Comparison of ENCODE assay signal across 12 cellular contexts in the genomic region with DNA sequence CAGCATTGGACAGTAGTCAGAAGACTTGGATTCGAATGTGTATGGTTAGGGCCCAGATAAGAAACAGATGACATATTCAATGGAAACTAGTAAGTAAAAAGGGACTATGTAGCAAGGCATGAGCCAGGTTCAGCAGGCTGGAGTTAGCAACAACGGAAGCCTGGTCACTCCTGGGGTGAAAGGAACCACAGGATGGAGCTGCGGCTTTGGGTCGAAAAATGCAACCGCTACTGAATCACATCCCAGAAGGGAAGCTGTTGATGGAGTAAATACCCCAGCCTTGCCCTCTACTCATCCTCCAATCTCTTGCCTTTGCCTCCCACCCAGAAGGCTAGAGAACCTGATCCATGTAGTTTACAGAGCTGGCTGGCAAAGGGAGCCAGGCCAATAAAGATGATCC. TPM values are rescaled to one million over a fixed set of nuclear protein-coding genes. Genes with fewer than 3 reads are reported as not detected.
DNase-seq lines count a peak whose midpoint lies in the region; ATAC-seq and TF ChIP-seq lines count a peak whose summit lies in the region.
"Had no signal": no experiment of that assay in that cellular context is flagged by ENCODE, and none has a peak within 500 bp of the region (broad histone marks: within the 10 kb centered on the region; RNA-seq: fewer than 3 reads in every experiment).

No MANE protein-coding gene starts in this region.

- intact Hi-C loops in upper lobe of right lung (cut with DNase I), result no loop called here

- H3K9me3 ChIP-seq in upper lobe of right lung (no peaks in the 10 kb centered on the region), BE2C (no peaks in the 10 kb centered on the region)
- H3K9me3 ChIP-seq: SJCRH30, upper lobe of left lung had no signal

- peak; percentile 63 for ATAC-seq in activated naive CD8-positive, alpha-beta T cell treated with anti-CD3 and anti-CD28 coated beads, Interleukin-2, amount 10 ng/mL, durations not matched to agents 7 days and 5 days (ENCODE audit: low read depth)
- peak; percentile 45 for ATAC-seq in upper lobe of right lung

- peaks cover 48% of the 10 kb centered on the region for H3K4me1 Mint-ChIP-seq in activated naive CD8-positive, alpha-beta T cell treated with anti-CD3 and anti-CD28 coated beads, Interleukin-2, amount 10 ng/mL, durations not matched to agents 7 days and 5 days
- H3K4me1 Mint-ChIP-seq in nephron progenitor cell, result peaks cover 6% of the 10 kb centered on the region

- no peak overlapping the region for H3K4me3 ChIP-seq in upper lobe of right lung
- no peak overlapping the region for H3K4me3 ChIP-seq in BE2C (ENCODE audit: low read depth, low read length)
- H3K4me3 ChIP-seq: SJCRH30, upper lobe of left lung had no signal

- DNase-seq in stimulated activated CD4-positive, alpha-beta T cell treated with anti-CD3 and anti-CD28 coated beads, Interleukin-12 subunit alpha, Interleukin-12 subunit beta, amount 100 ng/mL, for 48 hours (ENCODE audit: low read depth in 2 of 3, low spot score in 1 of 3), result peak; percentile 41 to 53 (median 51)
- DNase-seq in stimulated activated CD4-positive, alpha-beta T cell treated with anti-CD3 and anti-CD28 coated beads, Interleukin-4, amount 100 ng/mL, for 1 hour, result no peak
- peak; percentile 81 to 84 for DNase-seq in NOMO-1 (lab: John Stamatoyannopoulos, UW; ENCODE audit: unreplicated experiment in 2 of 2)
- peak; percentile 60 for DNase-seq in activated naive CD8-positive, alpha-beta T cell treated with anti-CD3 and anti-CD28 coated beads, Interleukin-2, amount 10 ng/mL, durations not matched to agents 7 days and 5 days
- no peak for DNase-seq in upper lobe of right lung
- no peak for DNase-seq in BE2C
- DNase-seq in nephron progenitor cell, result no peak
- DNase-seq in mucosa of gallbladder (ENCODE audit: low spot score), result no peak
- DNase-seq: NCI-H1105 treated with DMSO at 0.1 percent for 48 hours, SJCRH30, upper lobe of left lung had no signal

- H3K36me3 ChIP-seq in upper lobe of right lung (no peaks in the 10 kb centered on the region), BE2C (no peaks in the 10 kb centered on the region)
- H3K36me3 ChIP-seq: SJCRH30, upper lobe of left lung had no signal

- H3K27me3 ChIP-seq in upper lobe of right lung (no peaks in the 10 kb centered on the region), BE2C (no peaks in the 10 kb centered on the region)
- H3K27me3 ChIP-seq: SJCRH30, upper lobe of left lung had no signal

- H3K27ac ChIP-seq in upper lobe of right lung, result no peak overlapping the region
- H3K27ac ChIP-seq: C4-2B, SJCRH30, upper lobe of left lung had no signal

- H3K36me3 Mint-ChIP-seq in activated naive CD8-positive, alpha-beta T cell treated with anti-CD3 and anti-CD28 coated beads, Interleukin-2, amount 10 ng/mL, durations not matched to agents 7 days and 5 days, result no peaks in the 10 kb centered on the region
- no peaks in the 10 kb centered on the region for H3K36me3 Mint-ChIP-seq in nephron progenitor cell (ENCODE audit: low read depth)

- no peaks in the 10 kb centered on the region for H3K27me3 Mint-ChIP-seq in activated naive CD8-positive, alpha-beta T cell treated with anti-CD3 and anti-CD28 coated beads, Interleukin-2, amount 10 ng/mL, durations not matched to agents 7 days and 5 days
- no peaks in the 10 kb centered on the region for H3K27me3 Mint-ChIP-seq in nephron progenitor cell (ENCODE audit: low read depth, poor library complexity)

- H3K4me3 Mint-ChIP-seq in activated naive CD8-positive, alpha-beta T cell treated with anti-CD3 and anti-CD28 coated beads, Interleukin-2, amount 10 ng/mL, durations not matched to agents 7 days and 5 days, result peak overlapping the region; percentile 64
- no peak overlapping the region for H3K4me3 Mint-ChIP-seq in nephron progenitor cell

- H3K4me1 ChIP-seq in upper lobe of right lung (peaks cover 13% of the 10 kb centered on the region), BE2C (no peaks in the 10 kb centered on the region)
- H3K4me1 ChIP-seq: SJCRH30 had no signal

- POLR2A ChIA-PET in activated naive CD8-positive, alpha-beta T cell treated with anti-CD3 and anti-CD28 coated beads, Interleukin-2, amount 10 ng/mL, durations not matched to agents 7 days and 5 days (lab: Charles Lee), result interaction anchor here (0.6 to 1.6 kb wide), 6 partner anchors 31 to 952 kb away, joined by 3 to 7 read pairs (median 3); a partner anchor contains a TSS

- peaks cover under 1% of the 10 kb centered on the region for H3K9me3 Mint-ChIP-seq in activated naive CD8-positive, alpha-beta T cell treated with anti-CD3 and anti-CD28 coated beads, Interleukin-2, amount 10 ng/mL, durations not matched to agents 7 days and 5 days
- H3K9me3 Mint-ChIP-seq in nephron progenitor cell, result peaks cover 6% of the 10 kb centered on the region

- no peak for TF ChIP-seq CTCF in upper lobe of right lung (IDR thresholded peaks at IDR 0.05)
- TF ChIP-seq CTCF in BE2C (IDR thresholded peaks at IDR 0.05; ENCODE audit: low read depth, low read length), result no peak
- no peak for TF ChIP-seq CTCF in nephron progenitor cell (IDR thresholded peaks at IDR 0.05)

- H3K27ac Mint-ChIP-seq in activated naive CD8-positive, alpha-beta T cell treated with anti-CD3 and anti-CD28 coated beads, Interleukin-2, amount 10 ng/mL, durations not matched to agents 7 days and 5 days, result peak overlapping the region; percentile 68
- H3K27ac Mint-ChIP-seq in nephron progenitor cell, result no peak overlapping the region

RNA-seq across cellular contexts. Expression of a gene that starts 37.5 kb away (rescaled TPM):
- total RNA-seq in activated naive CD8-positive, alpha-beta T cell treated with anti-CD3 and anti-CD28 coated beads, Interleukin-2, amount 10 ng/mL, durations not matched to agents 7 days and 5 days, result 1 to 10 TPM; 1.4 to 2.2 TPM
- 41.4 TPM for total RNA-seq in upper lobe of right lung
- not detected for polyA plus RNA-seq in BE2C (2012; ENCODE audit: insufficient read depth, insufficient read length, low read depth)
- total RNA-seq in mucosa of gallbladder, result 19.3 TPM

RNA-seq across cellular contexts. Expression of a gene that starts 49.2 kb away (rescaled TPM):
- 10 to 100 TPM; 23.2 to 23.3 TPM for total RNA-seq in activated naive CD8-positive, alpha-beta T cell treated with anti-CD3 and anti-CD28 coated beads, Interleukin-2, amount 10 ng/mL, durations not matched to agents 7 days and 5 days
- total RNA-seq in upper lobe of right lung (16.5 TPM), mucosa of gallbladder (21.2 TPM)
- polyA plus RNA-seq in BE2C (2012; ENCODE audit: insufficient read depth, insufficient read length, low read depth), result 57.7 TPM

Comparison
In these comparisons a context has a peak if more than half of its experiments do, and no peak if none do; other contexts are left out.
1. DNase-seq: peak in stimulated activated CD4-positive, alpha-beta T cell treated with anti-CD3 and anti-CD28 coated beads, Interleukin-12 subunit alpha, Interleukin-12 subunit beta, amount 100 ng/mL, for 48 hours (3 of 3), NOMO-1 (2 of 2) and activated naive CD8-positive, alpha-beta T cell treated with anti-CD3 and anti-CD28 coated beads, Interleukin-2, amount 10 ng/mL, durations not matched to agents 7 days and 5 days (single experiment); none in stimulated activated CD4-positive, alpha-beta T cell treated with anti-CD3 and anti-CD28 coated beads, Interleukin-4, amount 100 ng/mL, for 1 hour (single experiment), upper lobe of right lung (single experiment), BE2C (single experiment), nephron progenitor cell (single experiment) and mucosa of gallbladder (single experiment).